In the genomic region with DNA sequence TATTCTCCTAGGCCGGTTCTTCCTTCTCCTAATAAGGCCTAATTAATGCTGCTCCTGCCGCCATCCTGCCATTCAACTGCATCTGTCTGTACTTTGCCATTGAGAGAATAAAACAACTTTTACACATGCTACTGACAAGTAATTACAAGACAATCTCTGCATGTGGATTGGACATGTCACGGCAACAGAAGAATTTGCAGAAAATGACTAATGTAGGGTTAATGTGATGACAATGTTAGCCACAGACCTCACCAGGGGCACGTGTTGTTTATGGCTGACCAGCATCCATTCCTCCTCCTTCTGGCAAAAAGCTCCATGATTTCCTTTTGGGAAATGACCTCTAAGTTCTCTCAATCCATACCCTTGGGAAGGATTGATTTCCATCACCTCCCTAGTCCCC, we compare ENCODE assay signal across 19 cellular contexts. TPM values are rescaled to one million over a fixed set of nuclear protein-coding genes. Genes with fewer than 3 reads are reported as not detected.
DNase-seq lines count a peak whose midpoint lies in the region; ATAC-seq, FAIRE-seq and TF ChIP-seq lines count a peak whose summit lies in the region.
"Had no signal": no experiment of that assay in that cellular context is flagged by ENCODE, and none has a peak within 500 bp of the region (broad histone marks: within the 10 kb centered on the region; RNA-seq: fewer than 3 reads in every experiment).

No MANE protein-coding gene starts in this region.

- no peak for ATAC-seq in GM18868 (IDR thresholded peaks at IDR 0.05; ENCODE audit: unreplicated experiment)
- no peak for ATAC-seq in left cardiac atrium
- ATAC-seq: GM12878 had no signal

- POLR2A ChIA-PET in CD4-positive, alpha-beta memory T cell (lab: Charles Lee; ENCODE audit: partially characterized antibody): no interaction called here

- peaks cover 0 to 30% (median 16%) of the 10 kb centered on the region in 4 donors for H3K9me3 ChIP-seq in esophagus muscularis mucosa
- H3K9me3 ChIP-seq in CD4-positive, alpha-beta memory T cell (ENCODE audit: control insufficient read depth in 1 of 2, low read length in 2 of 2): no peaks in the 10 kb centered on the region
- H3K9me3 ChIP-seq: SK-N-SH had no signal

- TF ChIP-seq CTCF in AG10803 (conservative IDR thresholded peaks at IDR 0.05; ENCODE audit: low read length): no peak
- TF ChIP-seq CTCF in bronchial epithelial cell (IDR thresholded peaks at IDR 0.05; ENCODE audit: insufficient read depth, low read length, severe bottlenecking): no peak
- no peak for TF ChIP-seq CTCF in esophagus muscularis mucosa (IDR thresholded peaks at IDR 0.05)

- H3K27ac ChIP-seq in esophagus muscularis mucosa (replicated peaks in 1 of 4): no peak overlapping the region
- H3K27ac ChIP-seq in CD4-positive, alpha-beta memory T cell (ENCODE audit: low read depth, low read length): no peak overlapping the region
- H3K27ac ChIP-seq: BLaER1 treated with 17β-estradiol and CSF1 and Interleukin-3, amounts not matched to agents 10 nM and 100 nM had no signal

- FAIRE-seq in RCC 7860 (lab: Jason Lieb, UNC) (no peak), bronchial epithelial cell (lab: Jason Lieb, UNC) (no peak)
- FAIRE-seq: A204.1, G401.6, GM12878, H54 had no signal

- H3K36me3 ChIP-seq in bronchial epithelial cell (ENCODE audit: control insufficient read depth, insufficient read depth, low read length) (no peaks in the 10 kb centered on the region), esophagus muscularis mucosa (peaks cover 0 to 94% (median 0%) of the 10 kb centered on the region in 4 donors)
- H3K36me3 ChIP-seq in CD4-positive, alpha-beta memory T cell (ENCODE audit: insufficient read depth, low read length): no peaks in the 10 kb centered on the region
- H3K36me3 ChIP-seq: BLaER1 treated with 17β-estradiol and CSF1 and Interleukin-3, amounts not matched to agents 10 nM and 100 nM had no signal

- intact Hi-C loops in esophagus muscularis mucosa (cut with DNase I) (no loop called here), left cardiac atrium (cut with DNase I) (no loop called here)
- intact Hi-C loops in CD4-positive, alpha-beta memory T cell (cut with micrococcal nuclease): no loop called here

- CTCF ChIA-PET in CD4-positive, alpha-beta memory T cell (lab: Charles Lee; ENCODE audit: partially characterized antibody): no interaction called here

- DNase-seq in AG10803 (ENCODE audit: low read depth): peak; percentile 0
- peak; percentile 11 for DNase-seq in RCC 7860 (ENCODE audit: low spot score)
- DNase-seq in bronchial epithelial cell (ENCODE audit: low read depth): peak; percentile 94
- DNase-seq in iris pigment epithelial cell (ENCODE audit: low read depth): peak; percentile 9
- DNase-seq in esophagus muscularis mucosa (ENCODE audit: extremely low spot score): no peak
- no peak for DNase-seq in CD4-positive, alpha-beta memory T cell
- DNase-seq in left cardiac atrium: no peak
- DNase-seq: DND-41, HFFc6, NCI-H146, NCI-H2081, Right ventricle myocardium superior, SK-N-SH had no signal

- peaks cover 0 to 8% (median 4%) of the 10 kb centered on the region in 8 donors for H3K9me3 Mint-ChIP-seq in CD4-positive, alpha-beta memory T cell

- no peaks in the 10 kb centered on the region for H3K4me1 Mint-ChIP-seq in CD4-positive, alpha-beta memory T cell

- no peak overlapping the region for H3K27ac Mint-ChIP-seq in CD4-positive, alpha-beta memory T cell
- H3K27ac Mint-ChIP-seq: HFFc6 had no signal

- H3K4me3 ChIP-seq in AG10803 (ENCODE audit: low read length): no peak overlapping the region
- no peak overlapping the region for H3K4me3 ChIP-seq in bronchial epithelial cell (ENCODE audit: low read depth, low read length)
- no peak overlapping the region for H3K4me3 ChIP-seq in esophagus muscularis mucosa
- no peak overlapping the region for H3K4me3 ChIP-seq in CD4-positive, alpha-beta memory T cell (ENCODE audit: low read length in 2 of 2)
- H3K4me3 ChIP-seq: BLaER1 treated with 17β-estradiol and CSF1 and Interleukin-3, amounts not matched to agents 10 nM and 100 nM; GM12878 had no signal

- peaks cover 0 to 16% (median 0%) of the 10 kb centered on the region in 4 donors for H3K4me1 ChIP-seq in esophagus muscularis mucosa
- no peaks in the 10 kb centered on the region for H3K4me1 ChIP-seq in CD4-positive, alpha-beta memory T cell (ENCODE audit: insufficient read depth, low read length)
- H3K4me1 ChIP-seq: BLaER1 treated with 17β-estradiol and CSF1 and Interleukin-3, amounts not matched to agents 10 nM and 100 nM had no signal

- H3K27me3 Mint-ChIP-seq in CD4-positive, alpha-beta memory T cell: peaks cover 0 to 2% of the 10 kb centered on the region in 2 donors

- 85% methylated on average over 4 of the region's 4 CpGs for WGBS in esophagus muscularis mucosa

- H3K36me3 Mint-ChIP-seq in CD4-positive, alpha-beta memory T cell: no peaks in the 10 kb centered on the region

- no peak for TF ChIP-seq EP300 in esophagus muscularis mucosa (IDR thresholded peaks at IDR 0.05)

- H3K4me3 Mint-ChIP-seq in CD4-positive, alpha-beta memory T cell: no peak overlapping the region
- H3K4me3 Mint-ChIP-seq: HFFc6 had no signal

- no peak for TF ChIP-seq POLR2A in esophagus muscularis mucosa (IDR thresholded peaks at IDR 0.05; ENCODE audit: low read depth)

- H3K27me3 ChIP-seq in bronchial epithelial cell (ENCODE audit: control insufficient read depth, insufficient read depth, low read length): no peaks in the 10 kb centered on the region
- no peaks in the 10 kb centered on the region for H3K27me3 ChIP-seq in esophagus muscularis mucosa
- no peaks in the 10 kb centered on the region for H3K27me3 ChIP-seq in CD4-positive, alpha-beta memory T cell (ENCODE audit: insufficient read depth, low read length)
- H3K27me3 ChIP-seq: BLaER1 treated with 17β-estradiol and CSF1 and Interleukin-3, amounts not matched to agents 10 nM and 100 nM had no signal

RNA-seq across cellular contexts. Expression of a gene that starts 58.0 kb away (rescaled TPM):
- total RNA-seq in bronchial epithelial cell (18.7 and 54.4 TPM in 2 replicates), esophagus muscularis mucosa (1 to 10 TPM; 2.1 to 3.5 (median 2.5) TPM), left cardiac atrium (100 to 1,000 TPM; 386 to 506 TPM)
- not detected for total RNA-seq in CD4-positive, alpha-beta memory T cell
- not detected for polyA plus RNA-seq in CD4-positive, alpha-beta memory T cell
- total RNA-seq: HFFc6 had no signal

Comparison
In these comparisons a context has a peak if more than half of its experiments do, and no peak if none do; other contexts are left out.
1. DNase-seq: peak in AG10803 (single experiment), RCC 7860 (single experiment), bronchial epithelial cell (single experiment) and iris pigment epithelial cell (single experiment); none in esophagus muscularis mucosa (single experiment), CD4-positive, alpha-beta memory T cell (0 of 5) and left cardiac atrium (single experiment).